8 cellular contexts compared by ENCODE assay signal in genomic region chr9:5799314-5799713, GRCh38. TPM values are rescaled to one million over a fixed set of nuclear protein-coding genes. Genes with fewer than 3 reads are reported as not detected.
DNase-seq lines count a peak whose midpoint lies in the region; ATAC-seq and FAIRE-seq lines count a peak whose summit lies in the region.

No MANE protein-coding gene starts in this region.

- no peak for FAIRE-seq in small intestine (lab: Jason Lieb, UNC)

- DNase-seq in DMS53 treated with DMSO at 0.1 percent for 48 hours (lab: John Stamatoyannopoulos, UW; ENCODE audit: unreplicated experiment) (peak; percentile 24), Kasumi-1 (lab: John Stamatoyannopoulos, UW) (peak; percentile 34 to 44), hepatic stellate cell (ENCODE audit: low spot score) (peak; percentile 29), small intestine (peak; percentile 49), MG63 (no peak)

- peaks cover 19% of the 10 kb centered on the region for H3K4me1 Mint-ChIP-seq in activated T-helper 17 cell treated with anti-CD3 and anti-CD28 coated beads, Interleukin-2, amount 50 U/mL, for 72 hours

- no peak overlapping the region for H3K4me3 Mint-ChIP-seq in activated T-helper 17 cell treated with anti-CD3 and anti-CD28 coated beads, Interleukin-2, amount 50 U/mL, for 72 hours

- H3K9me3 Mint-ChIP-seq in activated T-helper 17 cell treated with anti-CD3 and anti-CD28 coated beads, Interleukin-2, amount 50 U/mL, for 72 hours: no peaks in the 10 kb centered on the region

- peaks cover 2 to 3% of the 10 kb centered on the region in 2 donors for H3K4me1 ChIP-seq in small intestine (ENCODE audit: control insufficient read depth in 2 of 2, insufficient read depth in 1 of 2, low read depth in 1 of 2, low read length in 1 of 2)

- H3K27me3 Mint-ChIP-seq in activated T-helper 17 cell treated with anti-CD3 and anti-CD28 coated beads, Interleukin-2, amount 50 U/mL, for 72 hours: no peaks in the 10 kb centered on the region

- H3K27ac Mint-ChIP-seq in activated T-helper 17 cell treated with anti-CD3 and anti-CD28 coated beads, Interleukin-2, amount 50 U/mL, for 72 hours: peak overlapping the region; percentile 73

- H3K4me3 ChIP-seq in small intestine (ENCODE audit: low read depth in 1 of 2, low read length in 2 of 2) (no peak overlapping the region), MG63 (no peak overlapping the region)

- WGBS in small intestine, 3 donors: 28 to 44% (median 41%) methylated on average over 5 of the region's 5 CpGs

- H3K36me3 ChIP-seq in small intestine (ENCODE audit: control insufficient read depth in 2 of 2, insufficient read depth in 2 of 2, low read length in 2 of 2): peaks cover 0 to 1% of the 10 kb centered on the region in 2 donors
- H3K36me3 ChIP-seq in MG63: no peaks in the 10 kb centered on the region

- H3K9me3 ChIP-seq in small intestine (ENCODE audit: control insufficient read depth, low read depth) (no peaks in the 10 kb centered on the region), MG63 (no peaks in the 10 kb centered on the region)

- no peaks in the 10 kb centered on the region for H3K27me3 ChIP-seq in small intestine (ENCODE audit: control insufficient read depth in 2 of 2, insufficient read depth in 2 of 2, low read length in 2 of 2)
- no peaks in the 10 kb centered on the region for H3K27me3 ChIP-seq in MG63

- no peak overlapping the region for H3K27ac ChIP-seq in small intestine (ENCODE audit: low read depth in 1 of 2, low read length in 1 of 2)

- H3K36me3 Mint-ChIP-seq in activated T-helper 17 cell treated with anti-CD3 and anti-CD28 coated beads, Interleukin-2, amount 50 U/mL, for 72 hours (ENCODE audit: low read depth): peaks cover 38% of the 10 kb centered on the region

- ATAC-seq in activated T-helper 17 cell treated with anti-CD3 and anti-CD28 coated beads, Interleukin-2, amount 50 U/mL, for 72 hours (replicated peaks): no peak
- ATAC-seq in HG02759 (IDR thresholded peaks at IDR 0.05; ENCODE audit: unreplicated experiment) (no peak), HG02970 (IDR thresholded peaks at IDR 0.05; ENCODE audit: low FRiP score, unreplicated experiment) (no peak)

RNA-seq across cellular contexts. Expression of gene ERMP1, which starts 33.6 kb away (rescaled TPM):
- 10 to 100 TPM; 17.7 to 22.4 TPM for total RNA-seq in activated T-helper 17 cell treated with anti-CD3 and anti-CD28 coated beads, Interleukin-2, amount 50 U/mL, for 72 hours
- 1 to 10 TPM; 2.0 to 8.1 (median 2.2) TPM for polyA plus RNA-seq in small intestine
- total RNA-seq in MG63 (2014; rRNA removed; shearing (Covaris generic); ENCODE audit: low replicate concordance): 0.40 and 2.6 TPM in 2 replicates
